Comparison of ENCODE assay signal across 8 cellular contexts in the genomic region with DNA sequence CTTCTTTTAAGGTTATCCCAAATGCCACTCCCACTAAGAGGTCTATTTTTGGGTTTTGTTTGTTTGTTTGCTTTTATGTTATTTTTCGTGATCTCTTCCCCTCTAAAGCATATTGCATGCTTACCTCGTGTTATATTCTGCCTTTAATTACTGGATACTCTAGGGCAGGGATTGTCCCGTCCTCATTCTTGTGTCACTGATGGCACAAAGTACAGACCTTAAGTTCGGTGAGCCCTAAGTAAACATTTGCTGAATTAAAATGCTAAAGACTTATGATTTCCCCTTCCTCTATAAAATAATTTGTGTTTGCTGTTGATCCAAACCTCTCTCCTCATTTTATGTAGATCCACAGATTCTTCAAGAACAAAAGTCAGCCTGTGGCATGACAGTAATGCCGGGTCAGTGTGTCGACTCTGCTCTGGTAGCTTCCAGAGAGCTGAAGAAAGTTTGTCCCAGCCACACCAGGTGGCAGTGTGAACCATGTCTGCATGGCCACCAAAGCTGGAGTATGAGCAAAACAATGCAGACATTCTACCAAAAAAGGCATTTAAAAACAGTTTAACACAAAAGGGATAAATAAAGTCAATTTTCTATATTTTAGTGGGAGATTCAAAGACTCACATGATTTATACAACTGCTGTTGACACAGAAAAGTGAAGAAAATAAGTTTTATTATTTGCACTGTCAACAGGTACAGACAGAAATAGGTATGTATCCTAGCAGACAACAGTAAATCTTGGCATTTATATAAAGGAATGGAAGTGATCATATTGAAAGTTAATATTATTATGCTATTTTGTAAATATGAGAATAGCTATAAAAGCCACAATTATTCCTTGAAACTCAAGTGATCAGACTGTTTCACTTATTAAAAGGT. TPM values are rescaled to one million over a fixed set of nuclear protein-coding genes. Genes with fewer than 3 reads are reported as not detected.
DNase-seq lines count a peak whose midpoint lies in the region; ATAC-seq, FAIRE-seq and TF ChIP-seq lines count a peak whose summit lies in the region.

No MANE protein-coding gene starts in this region.

- H3K36me3 Mint-ChIP-seq in CD8-positive, alpha-beta memory T cell = peaks cover 0 to 6% (median 0%) of the 10 kb centered on the region in 3 donors
- peaks cover 2% of the 10 kb centered on the region for H3K36me3 Mint-ChIP-seq in activated naive CD8-positive, alpha-beta T cell treated with anti-CD3 and anti-CD28 coated beads, Interleukin-2, amount 50 U/mL, for 24 hours (ENCODE audit: low read depth)

- no peak overlapping the region for H3K4me3 Mint-ChIP-seq in CD8-positive, alpha-beta memory T cell
- H3K4me3 Mint-ChIP-seq in activated naive CD8-positive, alpha-beta T cell treated with anti-CD3 and anti-CD28 coated beads, Interleukin-2, amount 50 U/mL, for 24 hours = no peak overlapping the region

- POLR2A ChIA-PET in endothelial cell of umbilical vein (lab: Charles Lee) = no interaction called here
- POLR2A ChIA-PET in CD8-positive, alpha-beta memory T cell (lab: Charles Lee) = no interaction called here

- no peaks in the 10 kb centered on the region for H3K9me1 ChIP-seq in endothelial cell of umbilical vein (replicated peaks; ENCODE audit: control insufficient read depth, extremely low read depth, insufficient read depth, low read length)

- no peak overlapping the region for H2AFZ ChIP-seq in endothelial cell of umbilical vein (ENCODE audit: low read depth, low read length)

- intact Hi-C loops in endothelial cell of umbilical vein (cut with micrococcal nuclease) = loop anchor here (1.0 to 10.0 kb wide), 3 partner anchors 440 to 850 kb away; no protein-coding TSS in a partner anchor

- DNase-seq in DMS153 treated with DMSO at 0.1 percent for 48 hours (lab: John Stamatoyannopoulos, UW; ENCODE audit: unreplicated experiment) = peak; percentile 2
- no peak for DNase-seq in DMS153 (lab: John Stamatoyannopoulos, UW)
- DNase-seq in GM19239 (ENCODE audit: insufficient read length, low spot score) = peak; percentile 13
- peak in 1 of 3 donors; percentile 51 for DNase-seq in Peyer's patch
- DNase-seq in endothelial cell of umbilical vein (ENCODE audit: low read depth, low spot score) = no peak
- DNase-seq in nucleus accumbens (lab: John Stamatoyannopoulos, UW) = peak in 41 of 56 donors; percentile 1 to 70 (median 28)
- DNase-seq in CD8-positive, alpha-beta memory T cell = no peak
- DNase-seq in activated naive CD8-positive, alpha-beta T cell treated with anti-CD3 and anti-CD28 coated beads, Interleukin-2, amount 50 U/mL, for 24 hours = no peak

- no peaks in the 10 kb centered on the region for H3K79me2 ChIP-seq in endothelial cell of umbilical vein (ENCODE audit: control insufficient read depth, insufficient read depth, low read length)

- no peak overlapping the region for H3K9ac ChIP-seq in endothelial cell of umbilical vein (replicated peaks; ENCODE audit: extremely low read depth, insufficient read depth, low read length)

- H4K20me1 ChIP-seq in endothelial cell of umbilical vein (replicated peaks; ENCODE audit: control insufficient read depth, extremely low read depth, insufficient read depth, low read length) = no peaks in the 10 kb centered on the region

- H3K9me3 ChIP-seq in Peyer's patch (peaks cover 0 to 4% (median 0%) of the 10 kb centered on the region in 4 donors), endothelial cell of umbilical vein (replicated peaks; ENCODE audit: control insufficient read depth, insufficient read depth, low read length) (no peaks in the 10 kb centered on the region)
- no peaks in the 10 kb centered on the region for H3K9me3 ChIP-seq in CD8-positive, alpha-beta memory T cell (ENCODE audit: low read length)

- TF ChIP-seq CTCF in Peyer's patch (IDR thresholded peaks at IDR 0.05) (peak in 4 of 6 experiments; percentile 15 to 47 (median 44)), endothelial cell of umbilical vein (IDR thresholded peaks at IDR 0.05; ENCODE audit: extremely low read depth in 1 of 2, insufficient read depth in 1 of 2, low read depth in 1 of 2, low read length in 2 of 2) (peak; percentile 21 to 37)

- H3K9me3 Mint-ChIP-seq in CD8-positive, alpha-beta memory T cell = peaks cover 0 to 6% (median 0%) of the 10 kb centered on the region in 5 donors
- H3K9me3 Mint-ChIP-seq in activated naive CD8-positive, alpha-beta T cell treated with anti-CD3 and anti-CD28 coated beads, Interleukin-2, amount 50 U/mL, for 24 hours = no peaks in the 10 kb centered on the region

- H3K4me1 Mint-ChIP-seq in CD8-positive, alpha-beta memory T cell = no peaks in the 10 kb centered on the region
- H3K4me1 Mint-ChIP-seq in activated naive CD8-positive, alpha-beta T cell treated with anti-CD3 and anti-CD28 coated beads, Interleukin-2, amount 50 U/mL, for 24 hours = no peaks in the 10 kb centered on the region

- no TSS peak for BruUV-seq in endothelial cell of umbilical vein (replicated peaks; lab: Mats Ljungman, UMichigan)

- TF ChIP-seq POLR2A in Peyer's patch (IDR thresholded peaks at IDR 0.05) (no peak), endothelial cell of umbilical vein (IDR thresholded peaks at IDR 0.05; ENCODE audit: low read depth, low read length) (no peak)

- H3K36me3 ChIP-seq in Peyer's patch (no peaks in the 10 kb centered on the region), endothelial cell of umbilical vein (ENCODE audit: control insufficient read depth in 2 of 2, extremely low read depth in 1 of 2, insufficient read depth in 2 of 2, low read length in 2 of 2) (no peaks in the 10 kb centered on the region)
- H3K36me3 ChIP-seq in CD8-positive, alpha-beta memory T cell (ENCODE audit: insufficient read depth, low read length) = no peaks in the 10 kb centered on the region

- H3K27ac ChIP-seq in Peyer's patch (no peak overlapping the region), endothelial cell of umbilical vein (ENCODE audit: insufficient read depth, low read depth, low read length) (no peak overlapping the region)
- H3K27ac ChIP-seq in CD8-positive, alpha-beta memory T cell (ENCODE audit: low read depth, low read length) = no peak overlapping the region

- CTCF ChIA-PET in endothelial cell of umbilical vein (lab: Charles Lee) = interaction anchor here (1.0 to 1.1 kb wide), 4 partner anchors 440 to 848 kb away, joined by 4 to 21 read pairs (median 5); no protein-coding TSS in a partner anchor
- CTCF ChIA-PET in CD8-positive, alpha-beta memory T cell (lab: Charles Lee) = no interaction called here

- dilution Hi-C loops in endothelial cell of umbilical vein (cut with MboI; ENCODE audit: extremely low pct_ligation_motif_present, low sequenced_read_pairs) = no loop called here

- H3K4me2 ChIP-seq in endothelial cell of umbilical vein (ENCODE audit: insufficient read depth, low read length) = no peak overlapping the region

- H3K4me1 ChIP-seq in Peyer's patch (no peaks in the 10 kb centered on the region), endothelial cell of umbilical vein (ENCODE audit: control insufficient read depth, extremely low read depth, insufficient read depth, low read length) (no peaks in the 10 kb centered on the region)
- H3K4me1 ChIP-seq in CD8-positive, alpha-beta memory T cell (ENCODE audit: insufficient read depth, low read length) = no peaks in the 10 kb centered on the region

- peaks cover 0 to 17% of the 10 kb centered on the region in 2 donors for H3K27me3 Mint-ChIP-seq in CD8-positive, alpha-beta memory T cell
- H3K27me3 Mint-ChIP-seq in activated naive CD8-positive, alpha-beta T cell treated with anti-CD3 and anti-CD28 coated beads, Interleukin-2, amount 50 U/mL, for 24 hours = peaks cover 3% of the 10 kb centered on the region

- H3K27me3 ChIP-seq in Peyer's patch (no peaks in the 10 kb centered on the region), endothelial cell of umbilical vein (ENCODE audit: control insufficient read depth in 2 of 2, insufficient read depth in 2 of 2, low read length in 2 of 2) (peaks cover 3 to 14% of the 10 kb centered on the region in 2 experiments)
- no peaks in the 10 kb centered on the region for H3K27me3 ChIP-seq in CD8-positive, alpha-beta memory T cell (ENCODE audit: insufficient read depth, low read length, poor library complexity, severe bottlenecking)

- no peak for ATAC-seq in activated naive CD8-positive, alpha-beta T cell treated with anti-CD3 and anti-CD28 coated beads, Interleukin-2, amount 50 U/mL, for 24 hours

- no peak overlapping the region for H3K4me3 ChIP-seq in Peyer's patch
- H3K4me3 ChIP-seq in endothelial cell of umbilical vein (replicated peaks in 1 of 3; ENCODE audit: insufficient read depth in 1 of 3, low read depth in 1 of 3, low read length in 3 of 3) = no peak overlapping the region
- no peak overlapping the region for H3K4me3 ChIP-seq in CD8-positive, alpha-beta memory T cell (ENCODE audit: low read length)

- no peak overlapping the region for H3K27ac Mint-ChIP-seq in CD8-positive, alpha-beta memory T cell
- H3K27ac Mint-ChIP-seq in activated naive CD8-positive, alpha-beta T cell treated with anti-CD3 and anti-CD28 coated beads, Interleukin-2, amount 50 U/mL, for 24 hours = no peak overlapping the region

- FAIRE-seq in GM19239 (lab: Jason Lieb, UNC) (peak; percentile 28), endothelial cell of umbilical vein (lab: Jason Lieb, UNC) (no peak)

TF ChIP-seq in endothelial cell of umbilical vein, 7 proteins besides CTCF, POLR2A, EP300 and RAD21 (continues in another document):
- TF ChIP-seq FOS (IDR thresholded peaks at IDR 0.05; ENCODE audit: borderline replicate concordance, insufficient read depth, low read length) (no peak), MYC (IDR thresholded peaks at IDR 0.05; ENCODE audit: low read depth, low read length) (no peak), GATA2 (IDR thresholded peaks at IDR 0.05; ENCODE audit: insufficient read depth, insufficient read length, low read depth, low read length) (no peak), POLR2AphosphoS5 (IDR thresholded peaks at IDR 0.05; ENCODE audit: insufficient read depth, low read depth, low read length) (no peak), EZH2 (IDR thresholded peaks at IDR 0.05; ENCODE audit: borderline replicate concordance, low read depth, low read length, severe bottlenecking) (no peak)
- TF ChIP-seq, protein P1, sequence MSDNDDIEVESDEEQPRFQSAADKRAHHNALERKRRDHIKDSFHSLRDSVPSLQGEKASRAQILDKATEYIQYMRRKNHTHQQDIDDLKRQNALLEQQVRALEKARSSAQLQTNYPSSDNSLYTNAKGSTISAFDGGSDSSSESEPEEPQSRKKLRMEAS (IDR thresholded peaks at IDR 0.05; ENCODE audit: insufficient read depth, insufficient read length) = no peak

RNA-seq across cellular contexts. Expression of gene POC5, which starts 17.9 kb away (rescaled TPM):
- total RNA-seq in Peyer's patch (10 to 100 TPM in 2 of 4 donors, 1 to 10 TPM in 2; 5.1 to 68.5 (median 9.3) TPM), endothelial cell of umbilical vein (7.8 and 8.3 TPM in 2 replicates)
- polyA plus RNA-seq in endothelial cell of umbilical vein = 10.9 and 15.9 TPM in 2 replicates
- 9.6 and 14.4 TPM in 2 replicates for polyA plus RNA-seq in endothelial cell of umbilical vein (2011; cell fraction: cytosol; rRNA removed)
- 21.0 and 25.9 TPM in 2 replicates for polyA plus RNA-seq in endothelial cell of umbilical vein (2011; cell fraction: nucleus; rRNA removed)
- 7.0 and 10.0 TPM in 2 replicates for polyA plus RNA-seq in endothelial cell of umbilical vein (2012)
- polyA minus RNA-seq in endothelial cell of umbilical vein = 7.3 and 10.9 TPM in 2 replicates
- 12.3 TPM for polyA minus RNA-seq in endothelial cell of umbilical vein (2011; cell fraction: cytosol; rRNA and poly(A)+ RNA removed)
- 8.4 and 16.6 TPM in 2 replicates for polyA minus RNA-seq in endothelial cell of umbilical vein (2011; cell fraction: nucleus; rRNA and poly(A)+ RNA removed)
- total RNA-seq in CD8-positive, alpha-beta memory T cell = 10 to 100 TPM; 15.2 to 15.4 TPM
- polyA plus RNA-seq in CD8-positive, alpha-beta memory T cell = 16.9 TPM

Comparison
In these comparisons a context has a peak if more than half of its experiments do, and no peak if none do; other contexts are left out.
1. DNase-seq: peak in DMS153 treated with DMSO at 0.1 percent for 48 hours (single experiment), GM19239 (single experiment) and nucleus accumbens (41 of 56); none in DMS153 (single experiment), endothelial cell of umbilical vein (single experiment), CD8-positive, alpha-beta memory T cell (0 of 5) and activated naive CD8-positive, alpha-beta T cell treated with anti-CD3 and anti-CD28 coated beads, Interleukin-2, amount 50 U/mL, for 24 hours (single experiment).